ENCODE assay signal across 34 cellular contexts in genomic region chr3:45330500-45331295, GRCh38. TPM values are rescaled to one million over a fixed set of nuclear protein-coding genes. Genes with fewer than 3 reads are reported as not detected.
DNase-seq lines count a peak whose midpoint lies in the region; ATAC-seq, FAIRE-seq and TF ChIP-seq lines count a peak whose summit lies in the region.
"Had no signal": no experiment of that assay in that cellular context is flagged by ENCODE, and none has a peak within 500 bp of the region (broad histone marks: within the 10 kb centered on the region; RNA-seq: fewer than 3 reads in every experiment).

No MANE protein-coding gene starts in this region.

- peaks cover 20% of the 10 kb centered on the region for H3K27me3 ChIP-seq in astrocyte (ENCODE audit: insufficient read depth, low read length)
- H3K27me3 ChIP-seq: BE2C, body of pancreas, sigmoid colon, vagina had no signal

- H3K4me1 Mint-ChIP-seq in astrocyte (ENCODE audit: low read depth, unreplicated experiment): peaks cover 2% of the 10 kb centered on the region
- H3K4me1 Mint-ChIP-seq in stimulated activated naive B cell treated with anti-CD40 and anti-IgM and Interleukin-4, amounts not matched to agents 10 μg/mL and 1 μg/mL and 100 μg/mL, for 72 hours: no peaks in the 10 kb centered on the region

- peak; percentile 18 for DNase-seq in Daoy (ENCODE audit: low read depth)
- DNase-seq in M059J (ENCODE audit: low read depth): peak; percentile 20
- peak; percentile 30 for DNase-seq in astrocyte (ENCODE audit: low read depth)
- peak; percentile 6 for DNase-seq in glomerular visceral epithelial cell (ENCODE audit: extremely low spot score)
- no peak for DNase-seq in CD1c-positive myeloid dendritic cell (ENCODE audit: extremely low spot score)
- DNase-seq in stimulated activated naive B cell treated with anti-CD40 and anti-IgM and Interleukin-4, amounts not matched to agents 10 μg/mL and 1 μg/mL and 100 μg/mL, for 72 hours: no peak
- DNase-seq: activated CD4-positive, alpha-beta T cell treated with anti-CD3 and anti-CD28 coated beads, Interleukin-2, amount 50 U/mL, for 48 hours; activated naive CD4-positive, alpha-beta T cell treated with Interleukin-2 at 50 U/mL for 16 hours; BE2C; body of pancreas; DMS53; GF-D8; HFFc6; lower lobe of right lung; NCI-H2029; NCI-H345; NCI-H82; nucleus accumbens; sigmoid colon; stimulated activated CD4-positive, alpha-beta T cell treated with anti-CD3 and anti-CD28 coated beads, Interleukin-12 subunit alpha, Interleukin-12 subunit beta, amount 100 ng/mL, for 4 hours; stimulated activated CD4-positive, alpha-beta T cell treated with anti-CD3 and anti-CD28 coated beads, Interleukin-2, amount 100 ng/mL, for 48 hours; stomach had no signal

- H3K79me2 ChIP-seq in astrocyte (ENCODE audit: insufficient read depth, low read length): no peaks in the 10 kb centered on the region

- H3K9me3 ChIP-seq in astrocyte (ENCODE audit: insufficient read depth, low read depth, low read length): no peaks in the 10 kb centered on the region
- H3K9me3 ChIP-seq: BE2C, body of pancreas, gastroesophageal sphincter, lower lobe of right lung, sigmoid colon, stomach, vagina had no signal

- TF ChIP-seq CTCF in astrocyte (IDR thresholded peaks at IDR 0.05; ENCODE audit: insufficient read depth, low read depth, low read length): no peak

- no peak overlapping the region for H3K4me3 Mint-ChIP-seq in astrocyte (ENCODE audit: unreplicated experiment)
- no peak overlapping the region for H3K4me3 Mint-ChIP-seq in stimulated activated naive B cell treated with anti-CD40 and anti-IgM and Interleukin-4, amounts not matched to agents 10 μg/mL and 1 μg/mL and 100 μg/mL, for 72 hours
- H3K4me3 Mint-ChIP-seq: activated T-helper 1 cell treated with anti-CD3 and anti-CD28 coated beads, Interleukin-12 subunit alpha, Interleukin-12 subunit beta, Interleukin-2, Interleukin-4 antibody, amounts not matched to agents 30 ng/mL and 10 ng/mL and 1 ng/mL, durations not matched to agents 14 hours and 24 hours and 36 hours; GM23338; HFFc6; IgD-negative memory B cell; naive thymus-derived CD8-positive, alpha-beta T cell; T-helper 1 cell treated with Interleukin-12 subunit alpha and Interleukin-12 subunit beta and Interleukin-4 antibody, amounts not matched to agents 30 μg/mL and 1 μg/mL, for 36 hours had no signal

- no peak overlapping the region for H3K27ac Mint-ChIP-seq in astrocyte (ENCODE audit: unreplicated experiment)
- H3K27ac Mint-ChIP-seq in stimulated activated naive B cell treated with anti-CD40 and anti-IgM and Interleukin-4, amounts not matched to agents 10 μg/mL and 1 μg/mL and 100 μg/mL, for 72 hours: no peak overlapping the region
- H3K27ac Mint-ChIP-seq: activated T-helper 1 cell treated with anti-CD3 and anti-CD28 coated beads, Interleukin-12 subunit alpha, Interleukin-12 subunit beta, Interleukin-2, Interleukin-4 antibody, amounts not matched to agents 30 ng/mL and 10 ng/mL and 1 ng/mL, durations not matched to agents 14 hours and 24 hours and 36 hours; GM23338; HFFc6; IgD-negative memory B cell; T-helper 1 cell treated with Interleukin-12 subunit alpha and Interleukin-12 subunit beta and Interleukin-4 antibody, amounts not matched to agents 30 μg/mL and 1 μg/mL, for 36 hours had no signal

- no peaks in the 10 kb centered on the region for H3K4me1 ChIP-seq in astrocyte (ENCODE audit: insufficient read depth, low read length)
- H3K4me1 ChIP-seq: BE2C, body of pancreas, gastroesophageal sphincter, lower lobe of right lung, sigmoid colon, stomach, vagina had no signal

- peaks cover 3% of the 10 kb centered on the region for H3K9me3 Mint-ChIP-seq in astrocyte (ENCODE audit: unreplicated experiment)
- no peaks in the 10 kb centered on the region for H3K9me3 Mint-ChIP-seq in stimulated activated naive B cell treated with anti-CD40 and anti-IgM and Interleukin-4, amounts not matched to agents 10 μg/mL and 1 μg/mL and 100 μg/mL, for 72 hours
- H3K9me3 Mint-ChIP-seq: activated T-helper 1 cell treated with anti-CD3 and anti-CD28 coated beads, Interleukin-12 subunit alpha, Interleukin-12 subunit beta, Interleukin-2, Interleukin-4 antibody, amounts not matched to agents 30 ng/mL and 10 ng/mL and 1 ng/mL, durations not matched to agents 14 hours and 24 hours and 36 hours; GM23338; HFFc6; naive thymus-derived CD8-positive, alpha-beta T cell; T-helper 1 cell treated with Interleukin-12 subunit alpha and Interleukin-12 subunit beta and Interleukin-4 antibody, amounts not matched to agents 30 μg/mL and 1 μg/mL, for 36 hours had no signal

- no peaks in the 10 kb centered on the region for H3K36me3 ChIP-seq in astrocyte (ENCODE audit: insufficient read depth, low read length)
- H3K36me3 ChIP-seq: BE2C, gastroesophageal sphincter, lower lobe of right lung, sigmoid colon, stomach, vagina had no signal

- H3K4me3 ChIP-seq in astrocyte (ENCODE audit: insufficient read depth, low read depth, low read length): no peak overlapping the region
- H3K4me3 ChIP-seq: body of pancreas, dorsolateral prefrontal cortex, gastroesophageal sphincter, GM23338, lower lobe of right lung, sigmoid colon, SK-N-MC, stomach, vagina had no signal

- no peak overlapping the region for H3K27ac ChIP-seq in astrocyte (ENCODE audit: low read depth, low read length)
- H3K27ac ChIP-seq: body of pancreas, dorsolateral prefrontal cortex, gastroesophageal sphincter, lower lobe of right lung, sigmoid colon, SK-N-MC, stomach, vagina had no signal

- ATAC-seq in HG02981 (IDR thresholded peaks at IDR 0.05; ENCODE audit: unreplicated experiment): no peak
- no peak for ATAC-seq in stimulated activated naive B cell treated with anti-CD40 and anti-IgM and Interleukin-4, amounts not matched to agents 10 μg/mL and 1 μg/mL and 100 μg/mL, for 72 hours (replicated peaks)
- ATAC-seq: activated CD4-positive, CD25-positive, alpha-beta regulatory T cell treated with anti-CD3 and anti-CD28 coated beads, Interleukin-2, amount 50 U/mL, for 24 hours; body of pancreas; gastroesophageal sphincter; GM23338; lower lobe of right lung had no signal

- FAIRE-seq in astrocyte (lab: Jason Lieb, UNC): no peak
- FAIRE-seq: TTC549 had no signal

- H3K9ac ChIP-seq in astrocyte (ENCODE audit: low read length): no peak overlapping the region

- H3K4me2 ChIP-seq in astrocyte (ENCODE audit: low read length): no peak overlapping the region
- H3K4me2 ChIP-seq: GM23338 had no signal

- H4K20me1 ChIP-seq in astrocyte (ENCODE audit: insufficient read depth, low read length): no peaks in the 10 kb centered on the region

- H3K27me3 Mint-ChIP-seq in astrocyte (ENCODE audit: low read depth, unreplicated experiment): peaks cover 41% of the 10 kb centered on the region
- peaks cover 28 to 62% of the 10 kb centered on the region in 2 donors for H3K27me3 Mint-ChIP-seq in stimulated activated naive B cell treated with anti-CD40 and anti-IgM and Interleukin-4, amounts not matched to agents 10 μg/mL and 1 μg/mL and 100 μg/mL, for 72 hours

- no peak overlapping the region for H2AFZ ChIP-seq in astrocyte (ENCODE audit: low read depth, low read length)

- no peaks in the 10 kb centered on the region for H3K36me3 Mint-ChIP-seq in astrocyte (ENCODE audit: low read depth, unreplicated experiment)
- no peaks in the 10 kb centered on the region for H3K36me3 Mint-ChIP-seq in stimulated activated naive B cell treated with anti-CD40 and anti-IgM and Interleukin-4, amounts not matched to agents 10 μg/mL and 1 μg/mL and 100 μg/mL, for 72 hours
- H3K36me3 Mint-ChIP-seq: IgD-negative memory B cell; naive thymus-derived CD8-positive, alpha-beta T cell had no signal

RNA-seq across cellular contexts. Expression of gene LARS2, which starts 57.7 kb away (rescaled TPM):
- 13.7 and 14.7 TPM in 2 replicates for total RNA-seq in Daoy (2014; rRNA removed; shearing (Covaris generic))
- 9.9 and 18.0 TPM in 2 replicates for total RNA-seq in M059J (2014; rRNA removed; shearing (Covaris generic))
- 19.2 and 20.8 TPM in 2 replicates for total RNA-seq in astrocyte

Comparison
In these comparisons a context has a peak if more than half of its experiments do, and no peak if none do; other contexts are left out.
1. DNase-seq: peak in Daoy (single experiment), M059J (single experiment), astrocyte (single experiment) and glomerular visceral epithelial cell (single experiment); none in CD1c-positive myeloid dendritic cell (single experiment) and stimulated activated naive B cell treated with anti-CD40 and anti-IgM and Interleukin-4, amounts not matched to agents 10 μg/mL and 1 μg/mL and 100 μg/mL, for 72 hours (single experiment).